In the genomic region with DNA sequence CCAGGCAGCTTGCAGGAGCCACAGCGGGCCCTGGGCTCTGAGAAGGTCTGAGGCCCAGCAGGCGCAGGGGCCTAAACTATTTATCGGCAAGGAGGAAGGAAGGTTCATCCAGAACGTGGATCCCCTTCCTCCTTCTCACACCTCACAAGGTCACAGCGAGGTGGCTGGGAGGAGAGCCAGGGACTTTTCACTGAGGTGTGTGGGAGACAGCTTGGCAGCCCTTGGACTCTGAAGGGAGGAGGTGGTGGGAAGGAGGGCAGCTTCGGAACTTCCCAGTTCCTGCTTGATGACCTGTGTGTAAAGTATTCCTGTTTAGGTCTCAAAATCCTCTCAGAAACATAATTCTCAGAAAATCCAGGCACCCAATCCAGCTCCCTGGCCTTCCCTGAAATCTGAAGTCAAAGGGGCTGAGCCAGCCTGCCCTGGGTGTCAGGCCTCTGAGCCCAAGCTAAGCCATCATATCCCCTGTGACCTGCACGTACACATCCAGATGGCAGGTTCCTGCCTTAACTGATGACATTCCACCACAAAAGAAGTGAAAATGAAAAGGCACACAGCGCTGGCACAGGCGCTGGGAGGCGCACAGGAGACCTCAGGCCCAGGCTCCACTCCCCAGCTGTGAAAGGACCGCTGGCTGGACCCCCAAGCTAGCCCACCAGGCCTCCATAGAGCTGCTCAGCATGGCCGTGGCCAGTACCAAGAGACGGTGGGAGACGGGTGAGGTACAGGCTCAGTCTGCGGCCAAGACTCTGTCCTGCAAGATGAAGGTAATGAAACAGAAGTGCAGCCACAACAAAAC, we compare ENCODE assay signal across 8 cellular contexts.
DNase-seq lines count a peak whose midpoint lies in the region; ATAC-seq and TF ChIP-seq lines count a peak whose summit lies in the region.
"Not testable (repeated sequence)": the region's sequence is repeated elsewhere in the genome, so short reads cannot be mapped to it uniquely, and the experiment has no call there.

No MANE protein-coding gene starts in this region.

- 90% methylated on average over 5 of the region's 15 CpGs; no CpG with 5 or more reads in 1 of the 2 experiments for WGBS in IMR-90 (ENCODE audit: extremely low coverage in 2 of 2, insufficient read length in 1 of 2), 2 experiments
- WGBS in esophagus muscularis mucosa, result 59% methylated on average over 13 of the region's 15 CpGs
- no CpG with 5 or more reads among the region's 15 CpGs for WGBS in mesendoderm (ENCODE audit: extremely low coverage, insufficient coverage, low lambda C conversion rate)
- 37 to 52% methylated on average over 15 of the region's 15 CpGs for WGBS in testis, 2 donors

- not testable (repeated sequence) for H3K18ac ChIP-seq in IMR-90 (ENCODE audit: low read depth, low read length); mesendoderm (ENCODE audit: low read length)

- not testable (repeated sequence) for H2AK9ac ChIP-seq in IMR-90 (replicated peaks; ENCODE audit: low read depth, low read length, poor library complexity)

- in situ Hi-C loops in IMR-90 (cut with MboI; ENCODE audit: low sequenced_read_pairs), result not testable (repeated sequence)

- not testable (repeated sequence) for H3K79me1 ChIP-seq in IMR-90 (ENCODE audit: low read depth in 1 of 2, low read length in 2 of 2); mesendoderm (ENCODE audit: low read length)

- CTCF ChIA-PET in IMR-90 (lab: Yijun Ruan, JAX), result not testable (repeated sequence)

- not testable (repeated sequence) for H3K4me2 ChIP-seq in IMR-90 (ENCODE audit: low read depth, low read length); mesendoderm (ENCODE audit: low read length); osteoblast (ENCODE audit: insufficient read depth, low read length)

- H3K79me2 ChIP-seq in mesendoderm (ENCODE audit: control insufficient read depth, insufficient read depth, low read length); osteoblast (ENCODE audit: insufficient read depth, low read length): not testable (repeated sequence)

- not testable (repeated sequence) for H3K4me3 ChIP-seq in IMR-90 (ENCODE audit: insufficient read depth, low read depth, low read length); esophagus muscularis mucosa; mesendoderm (ENCODE audit: low read length); osteoblast (ENCODE audit: insufficient read depth, low read length); testis

- DNase-seq in IMR-90, result peak; percentile 58
- DNase-seq in astrocyte of the hippocampus (ENCODE audit: low read depth, low spot score), result peak; percentile 29
- not testable (repeated sequence) for DNase-seq in esophagus muscularis mucosa (ENCODE audit: extremely low spot score); mesendoderm
- peak; percentile 49 for DNase-seq in left cardiac atrium
- DNase-seq in kidney glomerular epithelial cell (lab: John Stamatoyannopoulos, UW), result peak; percentile 2
- peak; percentile 4 for DNase-seq in osteoblast (ENCODE audit: insufficient read length, low spot score, missing footprints)
- DNase-seq in testis, result peak; percentile 23

- H2BK20ac ChIP-seq in IMR-90 (ENCODE audit: low read depth, low read length), result not testable (repeated sequence)

- TF ChIP-seq CTCF in IMR-90 (conservative IDR thresholded peaks at IDR 0.05; ENCODE audit: low read depth, low read length); esophagus muscularis mucosa (IDR thresholded peaks at IDR 0.05); osteoblast (IDR thresholded peaks at IDR 0.05; ENCODE audit: extremely low read depth, low read depth, low read length); testis (IDR thresholded peaks at IDR 0.05): not testable (repeated sequence)

- dilution Hi-C loops in IMR-90 (cut with HindIII; ENCODE audit: low sequenced_read_pairs, unreplicated experiment), result not testable (repeated sequence)

- H2AFZ ChIP-seq in IMR-90 (replicated peaks; ENCODE audit: low read length, poor library complexity); osteoblast (ENCODE audit: low read length): not testable (repeated sequence)

- H3K9ac ChIP-seq in IMR-90 (ENCODE audit: low read depth, low read length); mesendoderm (ENCODE audit: low read length): not testable (repeated sequence)

- not testable (repeated sequence) for H2BK120ac ChIP-seq in IMR-90 (ENCODE audit: low read depth, low read length); mesendoderm (ENCODE audit: low read depth, low read length)

- not testable (repeated sequence) for H3K27ac ChIP-seq in IMR-90 (ENCODE audit: insufficient read depth, low read length); osteoblast (ENCODE audit: low read depth, low read length); testis
- H3K27ac ChIP-seq in esophagus muscularis mucosa (replicated peaks in 1 of 4) (peak overlapping the region; percentile 61 to 77 (median 66)), mesendoderm (ENCODE audit: low read depth, low read length) (peak overlapping the region; percentile 52)

- not testable (repeated sequence) for H3K27me3 ChIP-seq in IMR-90 (ENCODE audit: control insufficient read depth, insufficient read depth, low read length); esophagus muscularis mucosa; mesendoderm (ENCODE audit: insufficient read depth, low read length, poor library complexity); osteoblast (ENCODE audit: insufficient read depth, low read length); testis

- not testable (repeated sequence) for H2BK5ac ChIP-seq in IMR-90 (ENCODE audit: low read depth, low read length, poor library complexity, severe bottlenecking); mesendoderm (ENCODE audit: low read length)

- H3K4me1 ChIP-seq in IMR-90 (ENCODE audit: control insufficient read depth, insufficient read depth, low read length); mesendoderm (ENCODE audit: control insufficient read depth, low read depth, low read length); osteoblast (ENCODE audit: insufficient read depth, low read length); testis: not testable (repeated sequence)
- H3K4me1 ChIP-seq in esophagus muscularis mucosa, result peaks cover 6 to 33% (median 28%) of the 10 kb centered on the region in 4 donors

- H2BK15ac ChIP-seq in IMR-90 (ENCODE audit: low read depth, low read length); mesendoderm (replicated peaks; ENCODE audit: low read depth): not testable (repeated sequence)

- H3K9me1 ChIP-seq in IMR-90 (ENCODE audit: insufficient read depth, low read length), result not testable (repeated sequence)

- intact Hi-C loops in IMR-90 (cut with micrococcal nuclease); esophagus muscularis mucosa (cut with DNase I); left cardiac atrium (cut with DNase I); testis (cut with DNase I; ENCODE audit: low total_unique reads): not testable (repeated sequence)

- not testable (repeated sequence) for H3K14ac ChIP-seq in IMR-90 (replicated peaks; ENCODE audit: low read depth, low read length)

- not testable (repeated sequence) for TF ChIP-seq RAD21 in IMR-90 (IDR thresholded peaks at IDR 0.05; ENCODE audit: low read length)

- ATAC-seq in IMR-90 (ENCODE audit: low read depth), result not testable (repeated sequence)
- ATAC-seq in left cardiac atrium, result peak in 1 of 2 donors; percentile 70

- H4K5ac ChIP-seq in IMR-90 (ENCODE audit: low read depth, low read length); mesendoderm (ENCODE audit: low read length): not testable (repeated sequence)

- not testable (repeated sequence) for H3K23ac ChIP-seq in IMR-90 (ENCODE audit: low read depth, low read length); mesendoderm (ENCODE audit: low read length)

- H4K20me1 ChIP-seq in IMR-90 (ENCODE audit: insufficient read depth, low read length); osteoblast (ENCODE audit: insufficient read depth, low read length): not testable (repeated sequence)

- not testable (repeated sequence) for BruUV-seq in IMR-90 (replicated peaks; lab: Mats Ljungman, UMichigan)

- not testable (repeated sequence) for H2AK5ac ChIP-seq in IMR-90 (ENCODE audit: low read depth, low read length); mesendoderm (ENCODE audit: low read length)

- not testable (repeated sequence) for H3K56ac ChIP-seq in IMR-90 (ENCODE audit: extremely low read depth, insufficient read depth, low read length)
- peak overlapping the region; percentile 34 for H3K56ac ChIP-seq in mesendoderm (ENCODE audit: low read length)

- not testable (repeated sequence) for TF ChIP-seq EP300 in esophagus muscularis mucosa (IDR thresholded peaks at IDR 0.05)

- not testable (repeated sequence) for H3K9me3 ChIP-seq in IMR-90 (ENCODE audit: control insufficient read depth, insufficient read depth, low read length); esophagus muscularis mucosa; osteoblast (ENCODE audit: low read depth, low read length); testis

- not testable (repeated sequence) for H4K8ac ChIP-seq in IMR-90 (ENCODE audit: low read depth in 2 of 2, low read length in 2 of 2); mesendoderm (ENCODE audit: low read depth, low read length)

- H4K91ac ChIP-seq in IMR-90 (ENCODE audit: insufficient read depth, low read depth, low read length), result not testable (repeated sequence)

- not testable (repeated sequence) for H3K36me3 ChIP-seq in IMR-90 (ENCODE audit: control insufficient read depth, insufficient read depth, low read length); esophagus muscularis mucosa; mesendoderm (ENCODE audit: control insufficient read depth, insufficient read depth, low read length); osteoblast (ENCODE audit: insufficient read depth, low read length); testis (ENCODE audit: low read depth, missing control alignments)

- TF ChIP-seq POLR2A in IMR-90 (IDR thresholded peaks at IDR 0.05; ENCODE audit: low read depth, low read length); esophagus muscularis mucosa (IDR thresholded peaks at IDR 0.05; ENCODE audit: low read depth); testis (IDR thresholded peaks at IDR 0.05): not testable (repeated sequence)

- not testable (repeated sequence) for H3K4ac ChIP-seq in IMR-90 (ENCODE audit: low read depth, low read length); mesendoderm (ENCODE audit: low read depth, low read length)

- POLR2A ChIA-PET in IMR-90 (lab: Charles Lee; ENCODE audit: unreplicated experiment), result not testable (repeated sequence)
